13 cellular contexts compared by ENCODE assay signal in genomic region chr6:149273318-149273717, GRCh38. TPM values are rescaled to one million over a fixed set of nuclear protein-coding genes. Genes with fewer than 3 reads are reported as not detected.
DNase-seq lines count a peak whose midpoint lies in the region; ATAC-seq and TF ChIP-seq lines count a peak whose summit lies in the region.
"Had no signal": no experiment of that assay in that cellular context is flagged by ENCODE, and none has a peak within 500 bp of the region (broad histone marks: within the 10 kb centered on the region; RNA-seq: fewer than 3 reads in every experiment).

No MANE protein-coding gene starts in this region.

- POLR2A ChIA-PET in activated CD8-positive, alpha-beta T cell treated with anti-CD3 and anti-CD28 coated beads, Interleukin-2, amount 10 ng/mL, durations not matched to agents 7 days and 5 days (lab: Charles Lee): no interaction called here

- H3K9me3 Mint-ChIP-seq in activated CD8-positive, alpha-beta T cell treated with anti-CD3 and anti-CD28 coated beads, Interleukin-2, amount 10 ng/mL, durations not matched to agents 7 days and 5 days (ENCODE audit: insufficient read depth): peaks cover 8% of the 10 kb centered on the region
- H3K9me3 Mint-ChIP-seq: effector memory CD8-positive, alpha-beta T cell had no signal

- H3K9me3 ChIP-seq in neutrophil: no peaks in the 10 kb centered on the region

- H3K27me3 ChIP-seq in neutrophil: no peaks in the 10 kb centered on the region
- H3K27me3 ChIP-seq: hepatocyte had no signal

- TF ChIP-seq CTCF in neutrophil (IDR thresholded peaks at IDR 0.05): no peak

- H3K4me3 ChIP-seq in neutrophil (ENCODE audit: low read depth in 1 of 2, low read length in 1 of 2): peak overlapping the region; percentile 13 to 58
- H3K4me3 ChIP-seq: hepatocyte had no signal

- no peaks in the 10 kb centered on the region for H3K36me3 ChIP-seq in neutrophil
- H3K36me3 ChIP-seq: WERI-Rb-1 had no signal

- peaks cover 39% of the 10 kb centered on the region for H3K4me1 Mint-ChIP-seq in activated CD8-positive, alpha-beta T cell treated with anti-CD3 and anti-CD28 coated beads, Interleukin-2, amount 10 ng/mL, durations not matched to agents 7 days and 5 days (ENCODE audit: low read depth)

- peak overlapping the region; percentile 96 for H3K27ac ChIP-seq in neutrophil
- H3K27ac ChIP-seq: hepatocyte, WERI-Rb-1 had no signal

- H3K36me3 Mint-ChIP-seq in activated CD8-positive, alpha-beta T cell treated with anti-CD3 and anti-CD28 coated beads, Interleukin-2, amount 10 ng/mL, durations not matched to agents 7 days and 5 days (ENCODE audit: low read depth): peaks cover 27% of the 10 kb centered on the region

- peak; percentile 43 for ATAC-seq in HG03460 (IDR thresholded peaks at IDR 0.05; ENCODE audit: unreplicated experiment)
- ATAC-seq in activated CD8-positive, alpha-beta T cell treated with anti-CD3 and anti-CD28 coated beads, Interleukin-2, amount 10 ng/mL, durations not matched to agents 7 days and 5 days: peak; percentile 34
- ATAC-seq: effector memory CD8-positive, alpha-beta T cell had no signal

- no peaks in the 10 kb centered on the region for H3K27me3 Mint-ChIP-seq in activated CD8-positive, alpha-beta T cell treated with anti-CD3 and anti-CD28 coated beads, Interleukin-2, amount 10 ng/mL, durations not matched to agents 7 days and 5 days (ENCODE audit: low read depth)
- H3K27me3 Mint-ChIP-seq: effector memory CD8-positive, alpha-beta T cell had no signal

- CTCF ChIA-PET in activated CD8-positive, alpha-beta T cell treated with anti-CD3 and anti-CD28 coated beads, Interleukin-2, amount 10 ng/mL, durations not matched to agents 7 days and 5 days (lab: Charles Lee): interaction anchor here (0.8 to 1.2 kb wide), 2 partner anchors 11 to 27 kb away, joined by 3 to 5 read pairs; no protein-coding TSS in a partner anchor

- peaks cover 66 to 67% of the 10 kb centered on the region in 2 experiments for H3K4me1 ChIP-seq in neutrophil (ENCODE audit: control insufficient read depth in 1 of 2, insufficient read depth in 1 of 2, low read depth in 1 of 2, low read length in 1 of 2)

- no peak overlapping the region for H3K4me3 Mint-ChIP-seq in activated CD8-positive, alpha-beta T cell treated with anti-CD3 and anti-CD28 coated beads, Interleukin-2, amount 10 ng/mL, durations not matched to agents 7 days and 5 days

- H3K27ac Mint-ChIP-seq in activated CD8-positive, alpha-beta T cell treated with anti-CD3 and anti-CD28 coated beads, Interleukin-2, amount 10 ng/mL, durations not matched to agents 7 days and 5 days: peak overlapping the region; percentile 51
- H3K27ac Mint-ChIP-seq: effector memory CD8-positive, alpha-beta T cell had no signal

- DNase-seq in GF-D8 (lab: John Stamatoyannopoulos, UW): peak; percentile 26
- no peak for DNase-seq in activated CD8-positive, alpha-beta T cell treated with anti-CD3 and anti-CD28 coated beads, Interleukin-2, amount 10 ng/mL, durations not matched to agents 7 days and 5 days
- DNase-seq in COLO829 (ENCODE audit: low spot score): no peak
- no peak for DNase-seq in NCI-H1417 (lab: John Stamatoyannopoulos, UW)
- DNase-seq in HuH-7.5 (ENCODE audit: low spot score): no peak
- DNase-seq: DMS79; effector memory CD8-positive, alpha-beta T cell; HCEC 1CT; NCI-H1930; WERI-Rb-1 had no signal

RNA-seq across cellular contexts. Expression of gene TAB2, which starts 44.2 kb away (rescaled TPM):
- 100 to 1,000 TPM; 113 to 115 TPM for total RNA-seq in activated CD8-positive, alpha-beta T cell treated with anti-CD3 and anti-CD28 coated beads, Interleukin-2, amount 10 ng/mL, durations not matched to agents 7 days and 5 days
